Comparison of ENCODE assay signal across 8 cellular contexts in genomic region chr6:70547313-70547712, GRCh38. TPM values are rescaled to one million over a fixed set of nuclear protein-coding genes. Genes with fewer than 3 reads are reported as not detected.
DNase-seq lines count a peak whose midpoint lies in the region; ATAC-seq and TF ChIP-seq lines count a peak whose summit lies in the region.

No MANE protein-coding gene starts in this region.

- H3K4me1 ChIP-seq in osteoblast (ENCODE audit: insufficient read depth, low read length) (peaks cover 8% of the 10 kb centered on the region), prostate gland (replicated peaks) (no peaks in the 10 kb centered on the region)

- H3K79me2 ChIP-seq in osteoblast (ENCODE audit: insufficient read depth, low read length): no peaks in the 10 kb centered on the region

- H3K9me3 ChIP-seq in osteoblast (ENCODE audit: low read depth, low read length) (no peaks in the 10 kb centered on the region), prostate gland (no peaks in the 10 kb centered on the region)

- H3K27me3 ChIP-seq in osteoblast (ENCODE audit: insufficient read depth, low read length) (no peaks in the 10 kb centered on the region), prostate gland (replicated peaks; ENCODE audit: insufficient read depth) (no peaks in the 10 kb centered on the region)

- intact Hi-C loops in prostate gland (cut with DNase I): no loop called here

- no peak for ATAC-seq in GM21576 (IDR thresholded peaks at IDR 0.05; ENCODE audit: unreplicated experiment)

- H3K36me3 ChIP-seq in osteoblast (ENCODE audit: insufficient read depth, low read length): no peaks in the 10 kb centered on the region
- H3K36me3 ChIP-seq in prostate gland: no peaks in the 10 kb centered on the region

- H3K4me2 ChIP-seq in osteoblast (ENCODE audit: insufficient read depth, low read length): no peak overlapping the region

- TF ChIP-seq POLR2A in prostate gland (IDR thresholded peaks at IDR 0.05): no peak

- no peak overlapping the region for H3K27ac ChIP-seq in osteoblast (ENCODE audit: low read depth, low read length)
- no peak overlapping the region for H3K27ac ChIP-seq in prostate gland

- H3K4me3 ChIP-seq in epithelial cell of esophagus (ENCODE audit: low read length) (no peak overlapping the region), osteoblast (ENCODE audit: insufficient read depth, low read length) (no peak overlapping the region), prostate gland (no peak overlapping the region)

- no peaks in the 10 kb centered on the region for H4K20me1 ChIP-seq in osteoblast (ENCODE audit: insufficient read depth, low read length)

- peak; percentile 33 for DNase-seq in DMS 273 (lab: John Stamatoyannopoulos, UW; ENCODE audit: unreplicated experiment)
- DNase-seq in DMS 273 treated with DMSO at 0.1 percent for 48 hours (lab: John Stamatoyannopoulos, UW): no peak
- peak; percentile 8 to 10 for DNase-seq in NCI-H446 (lab: John Stamatoyannopoulos, UW)
- DNase-seq in epithelial cell of esophagus (ENCODE audit: low read depth): peak; percentile 22
- no peak for DNase-seq in osteoblast (ENCODE audit: insufficient read length, low spot score, missing footprints)
- DNase-seq in prostate gland (ENCODE audit: low spot score): no peak
- DNase-seq in activated CD4-positive, alpha-beta T cell treated with anti-CD3 and anti-CD28 coated beads, Interleukin-2, amount 50 U/mL, for 48 hours: no peak

- peak; percentile 57 for TF ChIP-seq CTCF in epithelial cell of esophagus (IDR thresholded peaks at IDR 0.05; ENCODE audit: insufficient read depth, low read depth, low read length, missing control alignments)
- peak; percentile 66 for TF ChIP-seq CTCF in osteoblast (IDR thresholded peaks at IDR 0.05; ENCODE audit: extremely low read depth, low read depth, low read length)
- TF ChIP-seq CTCF in prostate gland (IDR thresholded peaks at IDR 0.05): peak in 1 of 4 experiments; percentile 19

- H2AFZ ChIP-seq in osteoblast (ENCODE audit: low read length): no peak overlapping the region

RNA-seq across cellular contexts. Expression of gene SDHAF4, which starts 19.4 kb away (rescaled TPM):
- 6.9 and 7.1 TPM in 2 replicates for total RNA-seq in osteoblast
- total RNA-seq in prostate gland: 1 to 10 TPM; 8.5 to 8.8 TPM

Comparison
In these comparisons a context has a peak if more than half of its experiments do, and no peak if none do; other contexts are left out.
1. DNase-seq: peak in DMS 273 (single experiment), NCI-H446 (2 of 2) and epithelial cell of esophagus (single experiment); none in DMS 273 treated with DMSO at 0.1 percent for 48 hours (single experiment), osteoblast (single experiment), prostate gland (single experiment) and activated CD4-positive, alpha-beta T cell treated with anti-CD3 and anti-CD28 coated beads, Interleukin-2, amount 50 U/mL, for 48 hours (0 of 2).